ENCODE assay signal across 19 cellular contexts in genomic region chr1:201378804-201379203, GRCh38. TPM values are rescaled to one million over a fixed set of nuclear protein-coding genes. Genes with fewer than 3 reads are reported as not detected.
A peak's percentile ranks its signal among the peaks of the same experiment; 100 is the strongest.
DNase-seq lines count a peak whose midpoint lies in the region; ATAC-seq and TF ChIP-seq lines count a peak whose summit lies in the region.
"Had no signal": no experiment of that assay in that cellular context is flagged by ENCODE, and none has a peak within 500 bp of the region (broad histone marks: within the 10 kb centered on the region; RNA-seq: fewer than 3 reads in every experiment).

No MANE protein-coding gene starts in this region.

- H4K91ac ChIP-seq in neuronal stem cell (ENCODE audit: low read depth, low read length, poor library complexity): peak overlapping the region; percentile 87

- H3K27me3 ChIP-seq in heart left ventricle (no peaks in the 10 kb centered on the region), neuronal stem cell (ENCODE audit: control insufficient read depth in 3 of 3, insufficient read depth in 3 of 3, low read depth in 1 of 3, low read length in 3 of 3) (peaks cover 0 to 9% (median 0%) of the 10 kb centered on the region in 3 experiments)
- H3K27me3 ChIP-seq: Peyer's patch had no signal

- TF ChIP-seq POLR2A in heart left ventricle (IDR thresholded peaks at IDR 0.05): no peak

- H3K27me3 Mint-ChIP-seq in WTC11 (ENCODE audit: low read depth): no peaks in the 10 kb centered on the region
- peaks cover 2% of the 10 kb centered on the region for H3K27me3 Mint-ChIP-seq in activated naive CD8-positive, alpha-beta T cell treated with anti-CD3 and anti-CD28 coated beads, Interleukin-2, amount 50 U/mL, for 24 hours

- H3K4me3 ChIP-seq in heart left ventricle (no peak overlapping the region), neuronal stem cell (ENCODE audit: low read length in 2 of 2) (no peak overlapping the region)
- H3K4me3 ChIP-seq: Peyer's patch had no signal

- peak overlapping the region; percentile 86 for H3K18ac ChIP-seq in neuronal stem cell (ENCODE audit: low read length)

- H2BK5ac ChIP-seq in neuronal stem cell (ENCODE audit: low read length): peak overlapping the region; percentile 85

- H3K36me3 Mint-ChIP-seq in WTC11: no peaks in the 10 kb centered on the region
- no peaks in the 10 kb centered on the region for H3K36me3 Mint-ChIP-seq in activated naive CD8-positive, alpha-beta T cell treated with anti-CD3 and anti-CD28 coated beads, Interleukin-2, amount 50 U/mL, for 24 hours (ENCODE audit: low read depth)
- H3K36me3 Mint-ChIP-seq: CD8-positive, alpha-beta memory T cell had no signal

- peak overlapping the region; percentile 61 to 97 (median 87) for H3K27ac ChIP-seq in heart left ventricle
- no peak overlapping the region for H3K27ac ChIP-seq in neuronal stem cell (replicated peaks; ENCODE audit: low read length)
- H3K27ac ChIP-seq: Peyer's patch had no signal

- H2AFZ ChIP-seq in neuronal stem cell (ENCODE audit: low read length): no peak overlapping the region

- H3K9me3 Mint-ChIP-seq in WTC11: no peaks in the 10 kb centered on the region
- no peaks in the 10 kb centered on the region for H3K9me3 Mint-ChIP-seq in activated naive CD8-positive, alpha-beta T cell treated with anti-CD3 and anti-CD28 coated beads, Interleukin-2, amount 50 U/mL, for 24 hours
- H3K9me3 Mint-ChIP-seq: HFFc6 had no signal

- peaks cover 46% of the 10 kb centered on the region for H3K4me1 Mint-ChIP-seq in WTC11
- H3K4me1 Mint-ChIP-seq in activated naive CD8-positive, alpha-beta T cell treated with anti-CD3 and anti-CD28 coated beads, Interleukin-2, amount 50 U/mL, for 24 hours: no peaks in the 10 kb centered on the region
- H3K4me1 Mint-ChIP-seq: CD8-positive, alpha-beta memory T cell had no signal

- peak overlapping the region; percentile 50 for H2BK15ac ChIP-seq in neuronal stem cell (ENCODE audit: low read length)

- CTCF ChIA-PET in WTC11 (lab: Charles Lee): interaction anchor here (0.7 to 5.6 kb wide), 3 partner anchors 18 to 58 kb away, joined by 3 to 82 read pairs (median 3); no protein-coding TSS in a partner anchor

- peak overlapping the region; percentile 3 for H3K14ac ChIP-seq in neuronal stem cell (ENCODE audit: low read length)

- no peaks in the 10 kb centered on the region for H3K79me1 ChIP-seq in neuronal stem cell (ENCODE audit: low read depth, low read length)

- H2BK120ac ChIP-seq in neuronal stem cell (ENCODE audit: low read depth, low read length): peak overlapping the region; percentile 72

- H3K36me3 ChIP-seq in heart left ventricle (peaks cover 0 to 10% (median 2%) of the 10 kb centered on the region in 9 donors), neuronal stem cell (replicated peaks in 1 of 2; ENCODE audit: control insufficient read depth in 2 of 2, insufficient read depth in 2 of 2, low read length in 2 of 2) (no peaks in the 10 kb centered on the region)

- H2BK12ac ChIP-seq in neuronal stem cell (ENCODE audit: low read length): peak overlapping the region; percentile 85

- H3K4me3 Mint-ChIP-seq in WTC11: no peak overlapping the region
- no peak overlapping the region for H3K4me3 Mint-ChIP-seq in activated naive CD8-positive, alpha-beta T cell treated with anti-CD3 and anti-CD28 coated beads, Interleukin-2, amount 50 U/mL, for 24 hours
- H3K4me3 Mint-ChIP-seq: CD8-positive, alpha-beta memory T cell; HFFc6 had no signal

- WGBS in heart left ventricle, 4 donors: 44 to 72% (median 59%) methylated on average over 6 of the region's 6 CpGs
- no CpG with 5 or more reads among the region's 6 CpGs for WGBS in neuronal stem cell (ENCODE audit: extremely low coverage in 2 of 2, insufficient read length in 2 of 2, insufficient replicate concordance in 1 of 2), 2 donors

- H3K4me1 ChIP-seq in heart left ventricle (peaks cover 0 to 42% (median 10%) of the 10 kb centered on the region in 12 donors), neuronal stem cell (ENCODE audit: control insufficient read depth in 2 of 2, insufficient read depth in 1 of 2, low read depth in 1 of 2, low read length in 2 of 2) (peaks cover 0 to 50% of the 10 kb centered on the region in 2 donors)
- H3K4me1 ChIP-seq: Peyer's patch had no signal

- H3K4ac ChIP-seq in neuronal stem cell (ENCODE audit: low read length): no peak overlapping the region

- H4K8ac ChIP-seq in neuronal stem cell (ENCODE audit: low read depth, low read length): no peak overlapping the region

- no peak overlapping the region for H3K23ac ChIP-seq in neuronal stem cell (ENCODE audit: low read depth, low read length, poor library complexity)

- peak overlapping the region; percentile 75 for H3K27ac Mint-ChIP-seq in WTC11
- H3K27ac Mint-ChIP-seq in activated naive CD8-positive, alpha-beta T cell treated with anti-CD3 and anti-CD28 coated beads, Interleukin-2, amount 50 U/mL, for 24 hours: no peak overlapping the region
- H3K27ac Mint-ChIP-seq: CD8-positive, alpha-beta memory T cell; HFFc6 had no signal

- POLR2A ChIA-PET in WTC11 (lab: Charles Lee): no interaction called here

- TF ChIP-seq CTCF in WTC11 (IDR thresholded peaks at IDR 0.05) (no peak), heart left ventricle (IDR thresholded peaks at IDR 0.05) (no peak)

- peak overlapping the region; percentile 72 for H2AK5ac ChIP-seq in neuronal stem cell (ENCODE audit: low read depth, low read length)

- H3K4me2 ChIP-seq in neuronal stem cell (ENCODE audit: insufficient read depth, low read length, poor library complexity, severe bottlenecking): no peak overlapping the region

- DNase-seq in WTC11 (ENCODE audit: low spot score) (no peak), heart left ventricle (peak in 3 of 5 donors; percentile 67 to 85 (median 72)), left lobe of liver (ENCODE audit: low spot score) (no peak), neuronal stem cell (ENCODE audit: low spot score) (no peak), hippocampal formation (lab: John Stamatoyannopoulos, UW) (no peak), T1000 (lab: John Stamatoyannopoulos, UW) (no peak)
- no peak for DNase-seq in activated naive CD8-positive, alpha-beta T cell treated with anti-CD3 and anti-CD28 coated beads, Interleukin-2, amount 50 U/mL, for 24 hours
- DNase-seq: ACHN; C1 segment of cervical spinal cord; CD8-positive, alpha-beta memory T cell; DMS79; H7; HFFc6; NCI-H1105; NCI-H2081; NCI-H446; NCI-H69; Peyer's patch had no signal

- no peak overlapping the region for H3K9ac ChIP-seq in neuronal stem cell (ENCODE audit: low read depth, low read length, poor library complexity)

- H3K9me3 ChIP-seq in heart left ventricle: no peaks in the 10 kb centered on the region
- H3K9me3 ChIP-seq in neuronal stem cell (replicated peaks in 1 of 2; ENCODE audit: control insufficient read depth in 2 of 2, insufficient read depth in 1 of 2, low read depth in 1 of 2, low read length in 2 of 2): no peaks in the 10 kb centered on the region
- H3K9me3 ChIP-seq: Peyer's patch had no signal

- intact Hi-C loops in heart left ventricle (cut with DNase I): no loop called here

- ATAC-seq in WTC11 (no peak), heart left ventricle (peak; percentile 20 to 60 (median 41)), left lobe of liver (peak; percentile 34), HG02938 (IDR thresholded peaks at IDR 0.05; ENCODE audit: unreplicated experiment) (no peak)
- ATAC-seq in activated naive CD8-positive, alpha-beta T cell treated with anti-CD3 and anti-CD28 coated beads, Interleukin-2, amount 50 U/mL, for 24 hours: no peak

TF ChIP-seq in WTC11, 78 proteins besides CTCF, POLR2A, EP300 and RAD21 (continues in another document):
- TF ChIP-seq TEAD4 (CRISPR knock-in tag; IDR thresholded peaks at IDR 0.05): no peak
- TF ChIP-seq PREB (CRISPR knock-in tag; IDR thresholded peaks at IDR 0.05; ENCODE audit: borderline replicate concordance): no peak
- no peak for TF ChIP-seq CREB1 (CRISPR knock-in tag; IDR thresholded peaks at IDR 0.05)
- no peak for TF ChIP-seq TEAD1 (CRISPR knock-in tag; IDR thresholded peaks at IDR 0.05)
- no peak for TF ChIP-seq JUN (CRISPR knock-in tag; IDR thresholded peaks at IDR 0.05)
- no peak for TF ChIP-seq E2F1 (CRISPR knock-in tag; IDR thresholded peaks at IDR 0.05)
- no peak for TF ChIP-seq NR2C2 (CRISPR knock-in tag; IDR thresholded peaks at IDR 0.05)

RNA-seq across cellular contexts. Expression of gene TNNT2, which starts 1.3 kb away (rescaled TPM):
- total RNA-seq in WTC11 (2021): 6.1 to 10.1 TPM (median 7.9 TPM) in 3 replicates
- total RNA-seq in heart left ventricle: 1,000 to 10,000 TPM; 5,987 to 9,948 (median 7,621) TPM
- polyA plus RNA-seq in heart left ventricle: over 10,000 TPM in 1 of 2 donors, 1,000 to 10,000 TPM in 1; 9,964 to 28,496 TPM
- 0.33 TPM for total RNA-seq in left lobe of liver
- polyA plus RNA-seq in neuronal stem cell (2013, experiment 1 of 2): 8.6 TPM
- 10.2 TPM for polyA plus RNA-seq in neuronal stem cell (2013, experiment 2 of 2)
- total RNA-seq: CD8-positive, alpha-beta memory T cell; HFFc6 had no signal
- polyA plus RNA-seq: CD8-positive, alpha-beta memory T cell had no signal

RNA-seq across cellular contexts. Expression of gene LAD1, which starts 20.3 kb away (rescaled TPM):
- total RNA-seq in WTC11 (2021) (14.5 to 15.6 TPM (median 14.9 TPM) in 3 replicates), heart left ventricle (10 to 100 TPM in 2 of 9 donors, 1 to 10 TPM in 7; 2.0 to 99.2 (median 6.4) TPM), left lobe of liver (27.8 TPM)
- 10 to 100 TPM in 1 of 2 donors, 1 to 10 TPM in 1; 6.9 to 49.3 TPM for polyA plus RNA-seq in heart left ventricle
- polyA plus RNA-seq in neuronal stem cell (2013, experiment 1 of 2): 0.86 TPM
- 0.86 TPM for polyA plus RNA-seq in neuronal stem cell (2013, experiment 2 of 2)
- total RNA-seq: CD8-positive, alpha-beta memory T cell; HFFc6 had no signal
- polyA plus RNA-seq: CD8-positive, alpha-beta memory T cell had no signal

RNA-seq across cellular contexts. Expression of gene TNNI1, which starts 42.7 kb away (rescaled TPM):
- total RNA-seq in WTC11 (2021): 0.34 to 0.50 TPM (median 0.44 TPM) in 3 replicates
- total RNA-seq in heart left ventricle: 10 to 100 TPM in 3 of 9 donors, 1 to 10 TPM in 6; 1.6 to 64.5 (median 8.1) TPM
- polyA plus RNA-seq in heart left ventricle: 10 to 100 TPM; 25.0 to 27.9 TPM
- not detected for total RNA-seq in left lobe of liver
- polyA plus RNA-seq in neuronal stem cell (2013, experiment 1 of 2): 3.6 TPM
- 3.4 TPM for polyA plus RNA-seq in neuronal stem cell (2013, experiment 2 of 2)
- total RNA-seq: CD8-positive, alpha-beta memory T cell; HFFc6 had no signal
- polyA plus RNA-seq: CD8-positive, alpha-beta memory T cell had no signal

Comparison
In these comparisons a context has a peak if more than half of its experiments do, and no peak if none do; other contexts are left out.
1. ATAC-seq: peak in heart left ventricle (4 of 4) and left lobe of liver (single experiment); none in WTC11 (single experiment), activated naive CD8-positive, alpha-beta T cell treated with anti-CD3 and anti-CD28 coated beads, Interleukin-2, amount 50 U/mL, for 24 hours (single experiment) and HG02938 (single experiment).
2. DNase-seq: peak in heart left ventricle (3 of 5); none in WTC11 (single experiment), left lobe of liver (single experiment), neuronal stem cell (single experiment), activated naive CD8-positive, alpha-beta T cell treated with anti-CD3 and anti-CD28 coated beads, Interleukin-2, amount 50 U/mL, for 24 hours (single experiment), hippocampal formation (0 of 2) and T1000 (single experiment).
3. RNA of gene TNNT2, which starts 1.3 kb away (total RNA-seq): 5,987 to 9,948 TPM in heart left ventricle; 6.1 to 10.1 TPM in WTC11 and 0.33 TPM in left lobe of liver (single experiment); every median in the first group is over 100 times any median in the second.